14 cellular contexts compared by ENCODE assay signal in genomic region chr15:65903296-65904073, GRCh38. TPM values are rescaled to one million over a fixed set of nuclear protein-coding genes. Genes with fewer than 3 reads are reported as not detected.
DNase-seq lines count a peak whose midpoint lies in the region; ATAC-seq, FAIRE-seq and TF ChIP-seq lines count a peak whose summit lies in the region.
"Had no signal": no experiment of that assay in that cellular context is flagged by ENCODE, and none has a peak within 500 bp of the region (broad histone marks: within the 10 kb centered on the region; RNA-seq: fewer than 3 reads in every experiment).

No MANE protein-coding gene starts in this region.

- H3K4me1 Mint-ChIP-seq in immature natural killer cell = no peaks in the 10 kb centered on the region

- no peaks in the 10 kb centered on the region for H3K9me3 Mint-ChIP-seq in immature natural killer cell

- peaks cover 6 to 23% (median 17%) of the 10 kb centered on the region in 3 donors for H3K36me3 Mint-ChIP-seq in immature natural killer cell

- H3K27me3 Mint-ChIP-seq in immature natural killer cell (ENCODE audit: low read depth in 3 of 3) = peaks cover 0 to 2% (median 0%) of the 10 kb centered on the region in 3 donors

- no peaks in the 10 kb centered on the region for H4K20me1 ChIP-seq in HepG2 (ENCODE audit: insufficient read depth, low read length)

- H3K27me3 ChIP-seq in HepG2 (ENCODE audit: control insufficient read depth in 1 of 2, insufficient read depth in 2 of 2, low read length in 2 of 2) (no peaks in the 10 kb centered on the region), right lobe of liver (no peaks in the 10 kb centered on the region), HAP-1 (ENCODE audit: low read depth) (no peaks in the 10 kb centered on the region)
- H3K27me3 ChIP-seq: BLaER1 treated with 17β-estradiol and CSF1 and Interleukin-3, amounts not matched to agents 10 nM and 100 nM had no signal

- H3K79me2 ChIP-seq in HepG2 (ENCODE audit: insufficient read depth, low read length) = no peaks in the 10 kb centered on the region

- no peak for TF ChIP-seq RAD21 in HepG2 (CRISPR knock-in tag; IDR thresholded peaks at IDR 0.05)

- POLR2A ChIA-PET in HepG2 (lab: Yijun Ruan, JAX) = no interaction called here

- intact Hi-C loops in HepG2 (cut with micrococcal nuclease; ENCODE audit: unreplicated experiment) (no loop called here), right lobe of liver (cut with DNase I) (no loop called here)

- 92% methylated on average over 5 of the region's 6 CpGs for WGBS in HepG2 (ENCODE audit: low lambda C conversion rate)
- WGBS in right lobe of liver (ENCODE audit: insufficient coverage, low coverage, low lambda C conversion rate, missing lambda C conversion rate) = 88% methylated on average over 5 of the region's 6 CpGs

- ATAC-seq in HepG2 (no peak), right lobe of liver (no peak), HG02981 (IDR thresholded peaks at IDR 0.05; ENCODE audit: unreplicated experiment) (no peak)

- no peaks in the 10 kb centered on the region for H3K9me3 ChIP-seq in HepG2 (ENCODE audit: low read length)
- no peaks in the 10 kb centered on the region for H3K9me3 ChIP-seq in right lobe of liver
- H3K9me3 ChIP-seq in HAP-1 = no peaks in the 10 kb centered on the region
- H3K9me3 ChIP-seq: BLaER1 treated with 17β-estradiol and CSF1 and Interleukin-3, amounts not matched to agents 10 nM and 100 nM had no signal

- in situ Hi-C loops in HepG2 (cut with HindIII; ENCODE audit: extremely low pct_ligation_motif_present, low pct_unique_long_range_greater_than_20kb) = no loop called here
- in situ Hi-C loops in HAP-1 (cut with MboI; ENCODE audit: low sequenced_read_pairs) = no loop called here

- BruUV-seq in HepG2 (replicated peaks; lab: Mats Ljungman, UMichigan) = no TSS peak

- CTCF ChIA-PET in HepG2 (lab: Yijun Ruan, JAX; ENCODE audit: low intra/inter-chr PET ratio, low total read pairs) = no interaction called here

- FAIRE-seq in HepG2 (lab: Jason Lieb, UNC) = no peak

- no peak overlapping the region for H2AFZ ChIP-seq in HepG2 (ENCODE audit: low read length)
- H2AFZ ChIP-seq: GM23248 had no signal

- no peak overlapping the region for H3K9ac ChIP-seq in HepG2 (ENCODE audit: insufficient read depth, low read depth, low read length)
- H3K9ac ChIP-seq: BLaER1 treated with 17β-estradiol and CSF1 and Interleukin-3, amounts not matched to agents 10 nM and 100 nM; GM23248 had no signal

- H3K36me3 ChIP-seq in HepG2 (replicated peaks in 1 of 2; ENCODE audit: control insufficient read depth in 1 of 2, insufficient read depth in 2 of 2, low read length in 2 of 2) (peaks cover 1 to 20% of the 10 kb centered on the region in 2 experiments; a peak in 4 of 5 replicates), right lobe of liver (peaks cover 0 to 9% (median 3%) of the 10 kb centered on the region in 4 donors), HAP-1 (replicated peaks) (peaks cover 54% of the 10 kb centered on the region)

- no peak overlapping the region for H3K27ac ChIP-seq in HepG2 (ENCODE audit: extremely low read length, insufficient read depth, low read length)
- no peak overlapping the region for H3K27ac ChIP-seq in right lobe of liver
- H3K27ac ChIP-seq: BLaER1 treated with 17β-estradiol and CSF1 and Interleukin-3, amounts not matched to agents 10 nM and 100 nM; coronary artery; GM23248 had no signal

- TF ChIP-seq POLR2A in HepG2 (IDR thresholded peaks at IDR 0.05; ENCODE audit: insufficient read depth in 1 of 2, low read depth in 2 of 2, low read length in 2 of 2) (no peak), right lobe of liver (IDR thresholded peaks at IDR 0.05) (no peak)

- DNase-seq in HepG2 (ENCODE audit: low spot score) = peak; percentile 12
- no peak for DNase-seq in right lobe of liver
- DNase-seq in SW480 (ENCODE audit: low spot score) = peak; percentile 54
- peak; percentile 41 for DNase-seq in hepatic stellate cell (ENCODE audit: low spot score)
- no peak for DNase-seq in HAP-1 (ENCODE audit: low spot score in 2 of 2)
- no peak for DNase-seq in immature natural killer cell
- no peak for DNase-seq in activated naive CD4-positive, alpha-beta T cell treated with anti-CD3 and anti-CD28 coated beads, Interleukin-2, amount 50 U/mL, for 16 hours
- DNase-seq: activated naive CD4-positive, alpha-beta T cell; GM23248; head of caudate nucleus; NCI-H526 treated with DMSO at 0.1 percent for 48 hours had no signal

- H3K4me2 ChIP-seq in HepG2 (ENCODE audit: low read depth, low read length) = no peak overlapping the region

- TF ChIP-seq EP300 in HepG2 (IDR thresholded peaks at IDR 0.05; ENCODE audit: low read depth in 2 of 2, low read length in 2 of 2) (no peak), HepG2 (CRISPR knock-in tag; IDR thresholded peaks at IDR 0.05; ENCODE audit: borderline replicate concordance) (no peak)

- no peak for TF ChIP-seq CTCF in HepG2 (CRISPR knock-in tag; IDR thresholded peaks at IDR 0.05)
- TF ChIP-seq CTCF in right lobe of liver (IDR thresholded peaks at IDR 0.05) = no peak

- H3K4me1 ChIP-seq in HepG2 (ENCODE audit: insufficient read depth, low read length) (peaks cover 27% of the 10 kb centered on the region), right lobe of liver (peaks cover 0 to 4% (median 0%) of the 10 kb centered on the region in 4 donors), HAP-1 (no peaks in the 10 kb centered on the region)

- H3K4me3 ChIP-seq in HepG2 (replicated peaks in 1 of 3; ENCODE audit: insufficient read depth in 1 of 3, low read depth in 2 of 3, low read length in 3 of 3) (no peak overlapping the region), right lobe of liver (no peak overlapping the region), HAP-1 (no peak overlapping the region)
- H3K4me3 ChIP-seq: BLaER1 treated with 17β-estradiol and CSF1 and Interleukin-3, amounts not matched to agents 10 nM and 100 nM; coronary artery; GM23248 had no signal

- H3K4me3 Mint-ChIP-seq in immature natural killer cell = no peak overlapping the region

- H3K27ac Mint-ChIP-seq in immature natural killer cell = peak overlapping the region in 1 of 6 donors; percentile 7

TF ChIP-seq in HepG2, 621 proteins besides CTCF, POLR2A, EP300 and RAD21 (continues in another document):
- TF ChIP-seq GRHL1 (CRISPR knock-in tag; conservative IDR thresholded peaks at IDR 0.05) = no peak
- no peak for TF ChIP-seq SRF (IDR thresholded peaks at IDR 0.05; ENCODE audit: low read depth, low read length)

RNA-seq across cellular contexts. Expression of gene RAB11A, which starts 34.2 kb away (rescaled TPM):
- total RNA-seq in HepG2 (2016; rRNA removed; fragmentation: Illumina TruSeq; extraction: Trizol) = 161 and 241 TPM in 2 replicates
- total RNA-seq in HepG2 (2016; cell fraction: cytosol; rRNA removed; fragmentation: Illumina TruSeq; extraction: Trizol; ENCODE audit: low read depth) = 38.6 and 40.4 TPM in 2 replicates
- total RNA-seq in HepG2 (2016; cell fraction: insoluble cytoplasmic fraction; rRNA removed; fragmentation: Illumina TruSeq; extraction: Trizol) = 161 and 257 TPM in 2 replicates
- total RNA-seq in HepG2 (2016; cell fraction: membrane; rRNA removed; fragmentation: Illumina TruSeq; extraction: Trizol) = 56.4 and 65.8 TPM in 2 replicates
- 55.2 and 56.4 TPM in 2 replicates for total RNA-seq in HepG2 (2016; cell fraction: nucleus; rRNA removed; fragmentation: Illumina TruSeq; extraction: Trizol)
- 129 and 162 TPM in 2 replicates for polyA plus RNA-seq in HepG2 (2011; rRNA removed)
- 136 and 191 TPM in 2 replicates for polyA plus RNA-seq in HepG2 (2011; cell fraction: cytosol; rRNA removed)
- polyA plus RNA-seq in HepG2 (2011; cell fraction: nucleus; rRNA removed) = 38.0 and 51.7 TPM in 2 replicates
- 191 and 216 TPM in 2 replicates for polyA plus RNA-seq in HepG2 (2012)
- polyA plus RNA-seq in HepG2 (2016; cell fraction: cytosol; fragmentation: Illumina TruSeq; extraction: Trizol; ENCODE audit: low read depth) = 53.8 and 54.2 TPM in 2 replicates
- 276 and 303 TPM in 2 replicates for polyA plus RNA-seq in HepG2 (2016; cell fraction: insoluble cytoplasmic fraction; fragmentation: Illumina TruSeq; extraction: Trizol; ENCODE audit: low read depth)
- 66.0 and 70.6 TPM in 2 replicates for polyA plus RNA-seq in HepG2 (2016; cell fraction: membrane; fragmentation: Illumina TruSeq; extraction: Trizol; ENCODE audit: low read depth)
- polyA plus RNA-seq in HepG2 (2016; cell fraction: nucleus; fragmentation: Illumina TruSeq; extraction: Trizol; ENCODE audit: insufficient read depth, low read depth) = 89.0 and 94.4 TPM in 2 replicates
- 35.4 and 66.3 TPM in 2 replicates for polyA minus RNA-seq in HepG2 (2011; rRNA and poly(A)+ RNA removed; ENCODE audit: low replicate concordance)
- 50.0 and 53.6 TPM in 2 replicates for polyA minus RNA-seq in HepG2 (2011; cell fraction: cytosol; rRNA and poly(A)+ RNA removed)
- polyA minus RNA-seq in HepG2 (2011; cell fraction: nucleus; rRNA and poly(A)+ RNA removed) = 22.3 and 27.0 TPM in 2 replicates
- total RNA-seq in right lobe of liver = 100 to 1,000 TPM in 1 of 6 experiments, 10 to 100 TPM in 5; 50.3 to 110 (median 81.6) TPM
- polyA plus RNA-seq in immature natural killer cell = 100 to 1,000 TPM; 178 to 238 (median 228) TPM

Comparison
In these comparisons a context has a peak if more than half of its experiments do, and no peak if none do; other contexts are left out.
1. DNase-seq: peak in HepG2 (single experiment), SW480 (single experiment) and hepatic stellate cell (single experiment); none in right lobe of liver (0 of 3), HAP-1 (0 of 2), immature natural killer cell (0 of 3) and activated naive CD4-positive, alpha-beta T cell treated with anti-CD3 and anti-CD28 coated beads, Interleukin-2, amount 50 U/mL, for 16 hours (single experiment).